18 cellular contexts compared by ENCODE assay signal in the genomic region with DNA sequence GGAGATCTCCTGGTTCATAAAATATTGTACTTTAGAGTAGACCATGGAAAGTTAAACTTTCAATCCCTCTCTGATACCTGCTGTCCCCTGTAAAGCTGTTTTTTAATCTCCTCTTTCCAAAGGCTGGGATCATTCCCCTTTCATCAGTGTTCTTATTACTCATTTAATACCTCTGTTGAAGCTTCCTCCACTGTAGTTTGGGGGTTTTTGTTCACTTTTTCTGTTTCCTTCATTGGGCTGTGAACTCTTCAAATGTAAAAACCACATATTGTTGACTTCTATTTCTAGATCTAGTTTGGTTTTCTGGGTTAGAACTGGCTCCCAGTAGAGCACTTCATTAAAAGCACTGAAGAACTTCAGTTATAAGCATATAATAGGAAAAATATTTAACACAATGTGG.
A peak's percentile ranks its signal among the peaks of the same experiment; 100 is the strongest.
DNase-seq lines count a peak whose midpoint lies in the region; ATAC-seq lines count a peak whose summit lies in the region.
"Had no signal": no experiment of that assay in that cellular context is flagged by ENCODE, and none has a peak within 500 bp of the region (broad histone marks: within the 10 kb centered on the region; RNA-seq: fewer than 3 reads in every experiment).

No MANE protein-coding gene starts in this region.

- peaks cover 37% of the 10 kb centered on the region for H3K4me1 Mint-ChIP-seq in activated naive CD4-positive, alpha-beta T cell treated with anti-CD3 and anti-CD28 coated beads for 36 hours (ENCODE audit: low read depth)
- H3K4me1 Mint-ChIP-seq in activated T-helper 1 cell treated with anti-CD3 and anti-CD28 coated beads, Interleukin-12 subunit alpha, Interleukin-12 subunit beta, Interleukin-2, Interleukin-4 antibody, amounts not matched to agents 30 ng/mL and 10 ng/mL and 1 ng/mL, durations not matched to agents 14 hours and 24 hours and 36 hours (ENCODE audit: low read depth) = peaks cover 58% of the 10 kb centered on the region
- H3K4me1 Mint-ChIP-seq in stimulated activated naive B cell treated with anti-CD40 and anti-IgM and Interleukin-4, amounts not matched to agents 10 μg/mL and 1 μg/mL and 100 μg/mL, for 72 hours = peaks cover 9 to 32% of the 10 kb centered on the region in 2 donors

- peak; percentile 67 for ATAC-seq in GM19351 (IDR thresholded peaks at IDR 0.05; ENCODE audit: unreplicated experiment)
- ATAC-seq in stimulated activated naive B cell treated with anti-CD40 and anti-IgM and Interleukin-4, amounts not matched to agents 10 μg/mL and 1 μg/mL and 100 μg/mL, for 72 hours (replicated peaks) = peak; percentile 36 to 68
- ATAC-seq: upper lobe of right lung had no signal

- no peaks in the 10 kb centered on the region for H3K9me3 Mint-ChIP-seq in activated naive CD4-positive, alpha-beta T cell treated with anti-CD3 and anti-CD28 coated beads for 36 hours
- peaks cover 16% of the 10 kb centered on the region for H3K9me3 Mint-ChIP-seq in activated T-helper 1 cell treated with anti-CD3 and anti-CD28 coated beads, Interleukin-12 subunit alpha, Interleukin-12 subunit beta, Interleukin-2, Interleukin-4 antibody, amounts not matched to agents 30 ng/mL and 10 ng/mL and 1 ng/mL, durations not matched to agents 14 hours and 24 hours and 36 hours
- H3K9me3 Mint-ChIP-seq in stimulated activated naive B cell treated with anti-CD40 and anti-IgM and Interleukin-4, amounts not matched to agents 10 μg/mL and 1 μg/mL and 100 μg/mL, for 72 hours = peaks cover 0 to under 1% of the 10 kb centered on the region in 2 donors

- H3K27me3 Mint-ChIP-seq in activated naive CD4-positive, alpha-beta T cell treated with anti-CD3 and anti-CD28 coated beads for 36 hours (ENCODE audit: low read depth) = no peaks in the 10 kb centered on the region
- H3K27me3 Mint-ChIP-seq in activated T-helper 1 cell treated with anti-CD3 and anti-CD28 coated beads, Interleukin-12 subunit alpha, Interleukin-12 subunit beta, Interleukin-2, Interleukin-4 antibody, amounts not matched to agents 30 ng/mL and 10 ng/mL and 1 ng/mL, durations not matched to agents 14 hours and 24 hours and 36 hours (ENCODE audit: insufficient read depth) = no peaks in the 10 kb centered on the region
- peaks cover 11 to 12% of the 10 kb centered on the region in 2 donors for H3K27me3 Mint-ChIP-seq in stimulated activated naive B cell treated with anti-CD40 and anti-IgM and Interleukin-4, amounts not matched to agents 10 μg/mL and 1 μg/mL and 100 μg/mL, for 72 hours

- no peaks in the 10 kb centered on the region for H3K36me3 Mint-ChIP-seq in activated naive CD4-positive, alpha-beta T cell treated with anti-CD3 and anti-CD28 coated beads for 36 hours (ENCODE audit: low read depth)
- H3K36me3 Mint-ChIP-seq in activated T-helper 1 cell treated with anti-CD3 and anti-CD28 coated beads, Interleukin-12 subunit alpha, Interleukin-12 subunit beta, Interleukin-2, Interleukin-4 antibody, amounts not matched to agents 30 ng/mL and 10 ng/mL and 1 ng/mL, durations not matched to agents 14 hours and 24 hours and 36 hours (ENCODE audit: low read depth) = peaks cover 10% of the 10 kb centered on the region
- no peaks in the 10 kb centered on the region for H3K36me3 Mint-ChIP-seq in stimulated activated naive B cell treated with anti-CD40 and anti-IgM and Interleukin-4, amounts not matched to agents 10 μg/mL and 1 μg/mL and 100 μg/mL, for 72 hours

- no peak overlapping the region for H3K4me3 Mint-ChIP-seq in activated naive CD4-positive, alpha-beta T cell treated with anti-CD3 and anti-CD28 coated beads for 36 hours
- H3K4me3 Mint-ChIP-seq in activated T-helper 1 cell treated with anti-CD3 and anti-CD28 coated beads, Interleukin-12 subunit alpha, Interleukin-12 subunit beta, Interleukin-2, Interleukin-4 antibody, amounts not matched to agents 30 ng/mL and 10 ng/mL and 1 ng/mL, durations not matched to agents 14 hours and 24 hours and 36 hours = no peak overlapping the region
- no peak overlapping the region for H3K4me3 Mint-ChIP-seq in stimulated activated naive B cell treated with anti-CD40 and anti-IgM and Interleukin-4, amounts not matched to agents 10 μg/mL and 1 μg/mL and 100 μg/mL, for 72 hours

- DNase-seq in activated naive CD4-positive, alpha-beta T cell treated with anti-CD3 and anti-CD28 coated beads for 36 hours = no peak
- no peak for DNase-seq in activated naive CD4-positive, alpha-beta T cell treated with anti-CD3 and anti-CD28 coated beads, Interleukin-2, amount 50 U/mL, for 16 hours
- no peak for DNase-seq in activated T-helper 1 cell treated with anti-CD3 and anti-CD28 coated beads, Interleukin-12 subunit alpha, Interleukin-12 subunit beta, Interleukin-2, Interleukin-4 antibody, amounts not matched to agents 30 ng/mL and 10 ng/mL and 1 ng/mL, durations not matched to agents 14 hours and 24 hours and 36 hours (ENCODE audit: low spot score)
- DNase-seq in stimulated activated naive B cell treated with anti-CD40 and anti-IgM and Interleukin-4, amounts not matched to agents 10 μg/mL and 1 μg/mL and 100 μg/mL, for 72 hours = no peak
- no peak for DNase-seq in NOMO-1 treated with dmso at 0.1 percent for 144 hours (lab: John Stamatoyannopoulos, UW; ENCODE audit: unreplicated experiment)
- no peak for DNase-seq in stimulated activated CD4-positive, alpha-beta T cell treated with anti-CD3 and anti-CD28 coated beads, Interleukin-1b, Interleukin-23, amount 100 ng/mL, for 48 hours
- DNase-seq in HuH-7 (ENCODE audit: low spot score) = no peak
- DNase-seq: ACHN; amygdala; C1 segment of cervical spinal cord; cortex of kidney; NCI-H1417 treated with DMSO at 0.1 percent for 48 hours; NK-92 treated with Interleukin-12 subunit alpha and Interleukin-12 subunit beta, amount 100 ng/mL, for 24 hours; nucleus accumbens; stimulated activated CD4-positive, alpha-beta T cell treated with anti-CD3 and anti-CD28 coated beads, Interleukin-4, amount 100 ng/mL, for 1 hour; upper lobe of right lung; WERI-Rb-1 had no signal

- H3K27ac Mint-ChIP-seq in activated naive CD4-positive, alpha-beta T cell treated with anti-CD3 and anti-CD28 coated beads for 36 hours = peak overlapping the region; percentile 74
- peak overlapping the region; percentile 85 for H3K27ac Mint-ChIP-seq in activated T-helper 1 cell treated with anti-CD3 and anti-CD28 coated beads, Interleukin-12 subunit alpha, Interleukin-12 subunit beta, Interleukin-2, Interleukin-4 antibody, amounts not matched to agents 30 ng/mL and 10 ng/mL and 1 ng/mL, durations not matched to agents 14 hours and 24 hours and 36 hours
- H3K27ac Mint-ChIP-seq in stimulated activated naive B cell treated with anti-CD40 and anti-IgM and Interleukin-4, amounts not matched to agents 10 μg/mL and 1 μg/mL and 100 μg/mL, for 72 hours = no peak overlapping the region

- CTCF ChIA-PET in activated naive CD4-positive, alpha-beta T cell treated with anti-CD3 and anti-CD28 coated beads for 36 hours (lab: Charles Lee) = no interaction called here

- intact Hi-C loops in activated naive CD4-positive, alpha-beta T cell treated with anti-CD3 and anti-CD28 coated beads for 36 hours (cut with micrococcal nuclease) = loop anchor here (5.0 kb wide), 1 partner anchor 63 kb away; no protein-coding TSS in a partner anchor
- intact Hi-C loops in activated T-helper 1 cell treated with anti-CD3 and anti-CD28 coated beads, Interleukin-12 subunit alpha, Interleukin-12 subunit beta, Interleukin-2, Interleukin-4 antibody, amounts not matched to agents 30 ng/mL and 10 ng/mL and 1 ng/mL, durations not matched to agents 14 hours and 24 hours and 36 hours (cut with micrococcal nuclease) = loop anchor here (1.0 to 5.0 kb wide), 2 partner anchors 8 to 1167 kb away; partner anchors contain the start of gene ID2
